18 cellular contexts compared by ENCODE assay signal in genomic region chr9:88974641-88975040, GRCh38. TPM values are rescaled to one million over a fixed set of nuclear protein-coding genes. Genes with fewer than 3 reads are reported as not detected.
DNase-seq lines count a peak whose midpoint lies in the region; ATAC-seq, FAIRE-seq and TF ChIP-seq lines count a peak whose summit lies in the region.
"Had no signal": no experiment of that assay in that cellular context is flagged by ENCODE, and none has a peak within 500 bp of the region (broad histone marks: within the 10 kb centered on the region; RNA-seq: fewer than 3 reads in every experiment).

No MANE protein-coding gene starts in this region.

- peaks cover 0 to 4% (median 2%) of the 10 kb centered on the region in 4 experiments; a peak in 3 of 7 replicates for H3K4me1 ChIP-seq in H1 (replicated peaks in 1 of 4; ENCODE audit: control insufficient read depth in 3 of 4, insufficient read depth in 4 of 4, low read length in 3 of 4)
- H3K4me1 ChIP-seq: BLaER1, Caco-2 had no signal

- no peaks in the 10 kb centered on the region for H3K36me3 Mint-ChIP-seq in HFFc6 (ENCODE audit: low read depth)
- H3K36me3 Mint-ChIP-seq: CD8-positive, alpha-beta memory T cell; IgD-negative memory B cell had no signal

- H2BK120ac ChIP-seq in H1 (replicated peaks; ENCODE audit: low read depth, low read length): no peak overlapping the region

- no peak overlapping the region for H2BK20ac ChIP-seq in H1 (ENCODE audit: low read length)

- no peaks in the 10 kb centered on the region for H3K4me1 Mint-ChIP-seq in HFFc6 (ENCODE audit: low read depth)
- H3K4me1 Mint-ChIP-seq: CD8-positive, alpha-beta memory T cell; IgD-negative memory B cell had no signal

- no peak overlapping the region for H3K27ac Mint-ChIP-seq in HFFc6
- H3K27ac Mint-ChIP-seq: CD8-positive, alpha-beta memory T cell; IgD-negative memory B cell had no signal

- H3K4me2 ChIP-seq in H1 (ENCODE audit: insufficient read depth in 1 of 2, low read depth in 2 of 2, low read length in 2 of 2): no peak overlapping the region
- H3K4me2 ChIP-seq: BLaER1 had no signal

- peak overlapping the region; percentile 91; the same call in 1 of the 2 replicates for H2AK5ac ChIP-seq in H1 (ENCODE audit: low read depth, low read length)

- no peak for FAIRE-seq in H1 (lab: Jason Lieb, UNC)
- FAIRE-seq: GM19239, H54 had no signal

- H4K91ac ChIP-seq in H1 (replicated peaks; ENCODE audit: insufficient read length, low read length): no peak overlapping the region

- peak; percentile 15 for DNase-seq in activated CD8-positive, alpha-beta memory T cell treated with anti-CD3 and anti-CD28 coated beads, Interleukin-2, amount 50 U/mL, for 48 hours
- DNase-seq in activated CD8-positive, alpha-beta memory T cell treated with anti-CD3 and anti-CD28 coated beads, Interleukin-2, amount 50 U/mL, for 4 hours: no peak
- DNase-seq in H1 (ENCODE audit: low read depth in 1 of 2, low spot score in 2 of 2) (no peak), mesenteric fat pad (ENCODE audit: low spot score) (peak; percentile 35), HFFc6 (no peak)
- DNase-seq: AML-193; Caco-2; CD8-positive, alpha-beta memory T cell; GF-D8 had no signal

- H3K4me3 Mint-ChIP-seq in HFFc6: no peak overlapping the region
- H3K4me3 Mint-ChIP-seq: CD8-positive, alpha-beta memory T cell; IgD-negative memory B cell had no signal

- no peaks in the 10 kb centered on the region for H3K9me3 Mint-ChIP-seq in HFFc6
- H3K9me3 Mint-ChIP-seq: CD8-positive, alpha-beta memory T cell; IgD-negative memory B cell had no signal

- no peak overlapping the region for H3K14ac ChIP-seq in H1 (ENCODE audit: insufficient read length)

- TF ChIP-seq EP300 in H1 (IDR thresholded peaks at IDR 0.05; ENCODE audit: borderline replicate concordance in 1 of 2, low read depth in 2 of 2, low read length in 2 of 2): no peak

- no peak for TF ChIP-seq POLR2A in H1 (IDR thresholded peaks at IDR 0.05; ENCODE audit: control extremely low read depth in 1 of 2, low read depth in 2 of 2, low read length in 2 of 2)

- no peak overlapping the region for H4K5ac ChIP-seq in H1 (ENCODE audit: insufficient read length, low read depth, low read length)

- no peak overlapping the region for H2BK5ac ChIP-seq in H1 (ENCODE audit: low read depth, low read length)

- peaks cover 8% of the 10 kb centered on the region for H3K27me3 Mint-ChIP-seq in HFFc6 (ENCODE audit: insufficient read depth)
- H3K27me3 Mint-ChIP-seq: IgD-negative memory B cell had no signal

- peaks cover 0 to 12% of the 10 kb centered on the region in 2 experiments for H4K20me1 ChIP-seq in H1 (replicated peaks in 1 of 2; ENCODE audit: control insufficient read depth in 1 of 2, insufficient read depth in 2 of 2, low read length in 2 of 2)
- H4K20me1 ChIP-seq: BLaER1 had no signal

- ATAC-seq in GM19467 (IDR thresholded peaks at IDR 0.05; ENCODE audit: unreplicated experiment) (no peak), GM21390 (IDR thresholded peaks at IDR 0.05; ENCODE audit: unreplicated experiment) (no peak)
- ATAC-seq: HCT116 had no signal

- no peak overlapping the region for H3K4ac ChIP-seq in H1 (replicated peaks; ENCODE audit: insufficient read length, low read depth, low read length)

- no peak overlapping the region for H3K27ac ChIP-seq in H1 (ENCODE audit: low read depth, low read length)
- H3K27ac ChIP-seq: 22Rv1, BLaER1, HL-60 had no signal

- peaks cover 0 to 5% of the 10 kb centered on the region in 2 experiments; a peak in 2 of 4 replicates for H3K79me2 ChIP-seq in H1 (ENCODE audit: control insufficient read depth in 1 of 2, insufficient read depth in 2 of 2, low read length in 2 of 2)

- 83 to 100% methylated on average over 1 to 7 of the region's 7 CpGs for WGBS in H1 (ENCODE audit: extremely low coverage in 1 of 2, insufficient coverage in 1 of 2, insufficient read length in 1 of 2, insufficient replicate concordance in 2 of 2, low coverage in 1 of 2, low lambda C conversion rate in 2 of 2, missing lambda C conversion rate in 1 of 2), 2 experiments

- CTCF ChIA-PET in H1 (lab: Charles Lee; ENCODE audit: partially characterized antibody): no interaction called here

- H3K23me2 ChIP-seq in H1 (ENCODE audit: low read depth, low read length): peaks cover 12% of the 10 kb centered on the region

- no peak overlapping the region for H3K18ac ChIP-seq in H1 (ENCODE audit: extremely low read depth, low read length)

- no peaks in the 10 kb centered on the region for H3K79me1 ChIP-seq in H1 (ENCODE audit: low read depth, low read length)

- H3K36me3 ChIP-seq in H1 (ENCODE audit: control insufficient read depth in 2 of 4, insufficient read depth in 4 of 4, low read length in 3 of 4): peaks cover 0 to 2% (median 0%) of the 10 kb centered on the region in 4 experiments; a peak in 1 of 8 replicates
- H3K36me3 ChIP-seq: BLaER1 had no signal

- peaks cover under 1 to 1% of the 10 kb centered on the region in 2 experiments; a peak in 1 of 4 replicates for H3K9me3 ChIP-seq in H1 (ENCODE audit: insufficient read depth in 2 of 2, low read depth in 1 of 2, low read length in 1 of 2)
- H3K9me3 ChIP-seq: Caco-2 had no signal

- H3K23ac ChIP-seq in H1 (ENCODE audit: insufficient read length): no peak overlapping the region

- no peak overlapping the region for H3K56ac ChIP-seq in H1 (replicated peaks; ENCODE audit: insufficient read length, low read depth, low read length)

- H2BK12ac ChIP-seq in H1 (ENCODE audit: low read depth, low read length): no peak overlapping the region

- H2BK15ac ChIP-seq in H1 (ENCODE audit: low read length): no peak overlapping the region

- no peak overlapping the region for H3K4me3 ChIP-seq in H1 (ENCODE audit: extremely low read depth in 1 of 4, insufficient read depth in 2 of 4, low read depth in 3 of 4, low read length in 4 of 4)
- H3K4me3 ChIP-seq: BLaER1 had no signal

- no peak overlapping the region for H3K9ac ChIP-seq in H1 (replicated peaks in 1 of 4; ENCODE audit: extremely low read depth in 1 of 4, low read depth in 3 of 4, low read length in 3 of 4)
- H3K9ac ChIP-seq: BLaER1 had no signal

- TF ChIP-seq CTCF in H1 (IDR thresholded peaks at IDR 0.05; ENCODE audit: control extremely low read depth in 1 of 3, insufficient read depth in 1 of 3, low read depth in 1 of 3, low read length in 3 of 3): no peak
- no peak for TF ChIP-seq CTCF in HFFc6 (IDR thresholded peaks at IDR 0.05)

- no peaks in the 10 kb centered on the region for H3K27me3 ChIP-seq in H1 (replicated peaks in 1 of 4; ENCODE audit: control insufficient read depth in 3 of 4, extremely low read depth in 1 of 4, insufficient read depth in 3 of 4, low read length in 3 of 4)
- H3K27me3 ChIP-seq: BLaER1 had no signal

- TF ChIP-seq RAD21 in H1 (IDR thresholded peaks at IDR 0.05 in 1 of 2, conservative IDR thresholded peaks at IDR 0.05 in 1 of 2; ENCODE audit: low read depth in 2 of 2, low read length in 2 of 2): no peak

- POLR2A ChIA-PET in H1 (lab: Charles Lee; ENCODE audit: partially characterized antibody): no interaction called here

- no peak overlapping the region for H4K8ac ChIP-seq in H1 (ENCODE audit: extremely low read depth, insufficient read depth, low read length)

- H2AFZ ChIP-seq in H1 (ENCODE audit: low read length): no peak overlapping the region

TF ChIP-seq in H1, 55 proteins besides CTCF, POLR2A, EP300 and RAD21 (continues in another document):
- no peak for TF ChIP-seq CHD2 (IDR thresholded peaks at IDR 0.05; ENCODE audit: low read length)
- TF ChIP-seq YY1 (IDR thresholded peaks at IDR 0.05; ENCODE audit: low read depth, low read length): no peak
- no peak for TF ChIP-seq CEBPB (IDR thresholded peaks at IDR 0.05; ENCODE audit: low read depth, low read length)
- TF ChIP-seq NANOG (IDR thresholded peaks at IDR 0.05; ENCODE audit: insufficient read depth, low read depth, low read length, poor library complexity, severe bottlenecking): no peak
- no peak for TF ChIP-seq SP1 (IDR thresholded peaks at IDR 0.05; ENCODE audit: low read depth, low read length)
- no peak for TF ChIP-seq ZNF274 (IDR thresholded peaks at IDR 0.05; ENCODE audit: borderline replicate concordance, extremely low read depth, low read length)
- TF ChIP-seq SUZ12 (IDR thresholded peaks at IDR 0.05; ENCODE audit: low read length): no peak
- TF ChIP-seq TAF1 (IDR thresholded peaks at IDR 0.05; ENCODE audit: low read depth, low read length): no peak
- no peak for TF ChIP-seq EZH2 (IDR thresholded peaks at IDR 0.05; ENCODE audit: low read depth, low read length, severe bottlenecking)
- TF ChIP-seq CTBP2 (IDR thresholded peaks at IDR 0.05; ENCODE audit: borderline replicate concordance, insufficient read depth, insufficient read length, low read length): no peak
- TF ChIP-seq TCF12 (IDR thresholded peaks at IDR 0.05; ENCODE audit: low read depth, low read length): no peak
- no peak for TF ChIP-seq BCL11A (IDR thresholded peaks at IDR 0.05; ENCODE audit: low read depth in 2 of 2, low read length in 2 of 2)
- no peak for TF ChIP-seq USF2 (IDR thresholded peaks at IDR 0.05; ENCODE audit: low read length)
- TF ChIP-seq SP2 (IDR thresholded peaks at IDR 0.05; ENCODE audit: low read length): no peak
- TF ChIP-seq BRCA1 (IDR thresholded peaks at IDR 0.05; ENCODE audit: low read depth, low read length): no peak
- no peak for TF ChIP-seq TEAD4 (IDR thresholded peaks at IDR 0.05; ENCODE audit: low read depth, low read length)

RNA-seq across cellular contexts. Expression of gene S1PR3, which starts 16.6 kb away (rescaled TPM):
- 6.4 and 7.2 TPM in 2 replicates for total RNA-seq in H1 (2021; fragmentation: NEBNext Ultra II Directional; extraction: Animal tissue kit (Norgen Biotek cat#: 25700))
- polyA plus RNA-seq in H1 (2011; rRNA removed): 3.7 and 4.9 TPM in 2 replicates
- polyA plus RNA-seq in H1 (2011; cell fraction: cytosol; rRNA removed): 3.9 TPM
- polyA plus RNA-seq in H1 (2011; cell fraction: nucleus; rRNA removed): 4.7 TPM
- polyA plus RNA-seq in H1 (2012, experiment 1 of 2): 3.4 to 4.7 TPM (median 4.2 TPM) in 4 replicates
- polyA plus RNA-seq in H1 (2012, experiment 2 of 2): 1.5 TPM
- 5.7 TPM for polyA plus RNA-seq in H1 (2013, experiment 1 of 2)
- 6.4 TPM for polyA plus RNA-seq in H1 (2013, experiment 2 of 2)
- 9.5 and 11.0 TPM in 2 replicates for polyA minus RNA-seq in H1 (2011; rRNA and poly(A)+ RNA removed)
- 4.0 TPM for polyA minus RNA-seq in H1 (2011; cell fraction: cytosol; rRNA and poly(A)+ RNA removed)
- 8.7 TPM for polyA minus RNA-seq in H1 (2011; cell fraction: nucleus; rRNA and poly(A)+ RNA removed)
- 13.9 TPM for total RNA-seq in mesenteric fat pad
- total RNA-seq in HFFc6 (2021; fragmentation: NEBNext Ultra II Directional; extraction: Animal tissue kit (Norgen Biotek cat#: 25700)): 10 to 100 TPM; 15.1 to 27.7 (median 23.9) TPM
- polyA plus RNA-seq: CD8-positive, alpha-beta memory T cell; IgD-negative memory B cell had no signal

Comparison
In these comparisons a context has a peak if more than half of its experiments do, and no peak if none do; other contexts are left out.
1. DNase-seq: peak in activated CD8-positive, alpha-beta memory T cell treated with anti-CD3 and anti-CD28 coated beads, Interleukin-2, amount 50 U/mL, for 48 hours (single experiment) and mesenteric fat pad (single experiment); none in activated CD8-positive, alpha-beta memory T cell treated with anti-CD3 and anti-CD28 coated beads, Interleukin-2, amount 50 U/mL, for 4 hours (single experiment), H1 (0 of 2) and HFFc6 (single experiment).